Comparison of ENCODE assay signal across 1 cellular context in the genomic region with DNA sequence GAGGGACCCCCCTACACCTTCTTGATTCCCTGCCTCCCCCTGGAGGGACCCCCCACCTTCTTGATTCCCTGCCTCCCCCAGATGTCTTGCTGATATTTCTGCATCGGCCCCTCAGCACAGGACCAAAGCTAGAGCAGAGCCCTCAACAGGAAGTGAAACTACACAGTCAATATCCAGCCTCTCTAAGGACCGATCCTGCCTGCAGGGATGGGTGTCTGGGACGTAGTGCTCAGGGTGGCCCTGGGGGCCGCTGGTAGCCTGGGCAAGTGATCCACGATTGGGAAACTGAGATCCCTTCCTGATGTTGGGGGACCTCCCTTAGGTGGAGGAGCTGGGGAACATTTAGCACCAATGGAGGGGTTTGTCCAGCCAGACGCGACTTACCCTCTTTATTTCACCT.
TF ChIP-seq lines count a peak whose summit lies in the region.

No MANE protein-coding gene starts in this region.

TF ChIP-seq in GM23338, 12 proteins besides CTCF, POLR2A, EP300 and RAD21 (continued from another document):
- TF ChIP-seq, protein P1, sequence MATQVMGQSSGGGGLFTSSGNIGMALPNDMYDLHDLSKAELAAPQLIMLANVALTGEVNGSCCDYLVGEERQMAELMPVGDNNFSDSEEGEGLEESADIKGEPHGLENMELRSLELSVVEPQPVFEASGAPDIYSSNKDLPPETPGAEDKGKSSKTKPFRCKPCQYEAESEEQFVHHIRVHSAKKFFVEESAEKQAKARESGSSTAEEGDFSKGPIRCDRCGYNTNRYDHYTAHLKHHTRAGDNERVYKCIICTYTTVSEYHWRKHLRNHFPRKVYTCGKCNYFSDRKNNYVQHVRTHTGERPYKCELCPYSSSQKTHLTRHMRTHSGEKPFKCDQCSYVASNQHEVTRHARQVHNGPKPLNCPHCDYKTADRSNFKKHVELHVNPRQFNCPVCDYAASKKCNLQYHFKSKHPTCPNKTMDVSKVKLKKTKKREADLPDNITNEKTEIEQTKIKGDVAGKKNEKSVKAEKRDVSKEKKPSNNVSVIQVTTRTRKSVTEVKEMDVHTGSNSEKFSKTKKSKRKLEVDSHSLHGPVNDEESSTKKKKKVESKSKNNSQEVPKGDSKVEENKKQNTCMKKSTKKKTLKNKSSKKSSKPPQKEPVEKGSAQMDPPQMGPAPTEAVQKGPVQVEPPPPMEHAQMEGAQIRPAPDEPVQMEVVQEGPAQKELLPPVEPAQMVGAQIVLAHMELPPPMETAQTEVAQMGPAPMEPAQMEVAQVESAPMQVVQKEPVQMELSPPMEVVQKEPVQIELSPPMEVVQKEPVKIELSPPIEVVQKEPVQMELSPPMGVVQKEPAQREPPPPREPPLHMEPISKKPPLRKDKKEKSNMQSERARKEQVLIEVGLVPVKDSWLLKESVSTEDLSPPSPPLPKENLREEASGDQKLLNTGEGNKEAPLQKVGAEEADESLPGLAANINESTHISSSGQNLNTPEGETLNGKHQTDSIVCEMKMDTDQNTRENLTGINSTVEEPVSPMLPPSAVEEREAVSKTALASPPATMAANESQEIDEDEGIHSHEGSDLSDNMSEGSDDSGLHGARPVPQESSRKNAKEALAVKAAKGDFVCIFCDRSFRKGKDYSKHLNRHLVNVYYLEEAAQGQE (IDR thresholded peaks at IDR 0.05; ENCODE audit: unreplicated experiment) = no peak
- no peak for TF ChIP-seq JUNB (IDR thresholded peaks at IDR 0.05; ENCODE audit: unreplicated experiment)
- TF ChIP-seq STAT1 (IDR thresholded peaks at IDR 0.05; ENCODE audit: unreplicated experiment) = no peak
- no peak for TF ChIP-seq ZNF331 (CRISPR knock-in tag; IDR thresholded peaks at IDR 0.05; ENCODE audit: low read depth)
- TF ChIP-seq ZNF114 (CRISPR knock-in tag; IDR thresholded peaks at IDR 0.05) = no peak
- no peak for TF ChIP-seq EZH2 (IDR thresholded peaks at IDR 0.05; ENCODE audit: low read depth, unreplicated experiment)
- TF ChIP-seq CREB1 (CRISPR knock-in tag; IDR thresholded peaks at IDR 0.05; ENCODE audit: low read depth) = no peak
